1 cellular context compared by ENCODE assay signal in the genomic region with DNA sequence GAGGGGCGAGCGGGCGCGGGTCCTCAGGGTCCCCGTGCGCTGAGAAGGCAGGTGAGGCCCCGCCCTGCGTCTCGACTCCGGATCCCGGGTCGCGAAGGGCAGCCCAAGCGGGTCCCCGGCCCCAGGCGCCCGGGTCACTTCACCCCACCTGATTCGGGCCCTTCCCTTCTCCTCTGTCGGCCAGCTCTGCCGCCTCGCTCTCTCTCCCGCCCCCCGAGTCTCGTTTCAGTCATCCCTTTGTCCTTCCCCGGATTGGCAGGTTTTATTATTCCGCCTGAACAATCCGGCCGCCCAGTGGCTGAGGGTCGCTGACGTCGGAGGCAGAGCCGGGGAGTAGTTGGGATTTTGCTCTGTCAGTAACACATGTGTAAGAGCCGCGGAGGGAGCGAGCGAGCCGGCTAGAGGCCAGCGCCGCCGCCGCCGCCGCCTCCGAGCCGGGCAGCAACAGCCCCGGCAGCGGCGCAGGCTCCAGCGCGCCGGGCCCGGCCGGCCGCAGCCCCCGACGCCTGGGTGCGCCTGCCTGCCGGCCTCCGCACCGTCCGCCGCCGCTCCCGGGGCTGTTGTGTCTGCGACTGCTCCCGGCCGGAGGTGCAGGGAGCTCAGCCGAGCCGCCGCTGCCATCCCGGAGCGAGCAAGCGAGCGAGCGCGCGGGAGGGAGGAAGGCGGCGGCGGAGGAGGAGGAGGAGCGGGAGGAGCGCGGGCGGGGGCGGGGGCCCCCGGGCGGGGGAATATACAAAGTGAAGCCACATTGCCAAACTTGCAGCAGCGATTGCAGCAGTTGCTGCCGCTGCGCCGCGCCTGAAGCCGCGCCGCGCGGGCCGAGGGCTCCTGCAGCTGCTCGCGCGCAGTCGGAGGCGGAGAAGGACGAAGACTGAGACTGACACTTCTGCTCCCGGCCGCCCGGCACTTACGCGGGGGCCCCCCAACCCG.
TF ChIP-seq lines count a peak whose summit lies in the region.

A gene with protein sequence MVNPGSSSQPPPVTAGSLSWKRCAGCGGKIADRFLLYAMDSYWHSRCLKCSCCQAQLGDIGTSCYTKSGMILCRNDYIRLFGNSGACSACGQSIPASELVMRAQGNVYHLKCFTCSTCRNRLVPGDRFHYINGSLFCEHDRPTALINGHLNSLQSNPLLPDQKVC (plus strand): TSS at position 760 of the 930 bp plus-strand sequence. CDS start 3,136 bp downstream, outside the sequence.

TF ChIP-seq in HepG2, 621 proteins besides CTCF, POLR2A, EP300 and RAD21 (continued from another document and continues in another):
- peak; percentile 78; the same call in 1 of the 2 replicates for TF ChIP-seq YEATS4 (CRISPR knock-in tag; IDR thresholded peaks at IDR 0.05; ENCODE audit: borderline replicate concordance)
- TF ChIP-seq, protein P1, sequence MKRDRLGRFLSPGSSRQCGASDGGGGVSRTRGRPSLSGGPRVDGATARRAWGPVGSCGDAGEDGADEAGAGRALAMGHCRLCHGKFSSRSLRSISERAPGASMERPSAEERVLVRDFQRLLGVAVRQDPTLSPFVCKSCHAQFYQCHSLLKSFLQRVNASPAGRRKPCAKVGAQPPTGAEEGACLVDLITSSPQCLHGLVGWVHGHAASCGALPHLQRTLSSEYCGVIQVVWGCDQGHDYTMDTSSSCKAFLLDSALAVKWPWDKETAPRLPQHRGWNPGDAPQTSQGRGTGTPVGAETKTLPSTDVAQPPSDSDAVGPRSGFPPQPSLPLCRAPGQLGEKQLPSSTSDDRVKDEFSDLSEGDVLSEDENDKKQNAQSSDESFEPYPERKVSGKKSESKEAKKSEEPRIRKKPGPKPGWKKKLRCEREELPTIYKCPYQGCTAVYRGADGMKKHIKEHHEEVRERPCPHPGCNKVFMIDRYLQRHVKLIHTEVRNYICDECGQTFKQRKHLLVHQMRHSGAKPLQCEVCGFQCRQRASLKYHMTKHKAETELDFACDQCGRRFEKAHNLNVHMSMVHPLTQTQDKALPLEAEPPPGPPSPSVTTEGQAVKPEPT (CRISPR knock-in tag; IDR thresholded peaks at IDR 0.05; ENCODE audit: low read depth): no peak
- no peak for TF ChIP-seq IRX3 (CRISPR knock-in tag; IDR thresholded peaks at IDR 0.05; ENCODE audit: borderline replicate concordance, low read depth)
- TF ChIP-seq NONO (IDR thresholded peaks at IDR 0.05): no peak
- TF ChIP-seq NONO (CRISPR knock-in tag; conservative IDR thresholded peaks at IDR 0.05): no peak
- no peak for TF ChIP-seq MIER3 (CRISPR knock-in tag; IDR thresholded peaks at IDR 0.05; ENCODE audit: borderline replicate concordance)
- TF ChIP-seq MTA3 (CRISPR knock-in tag; IDR thresholded peaks at IDR 0.05): no peak
- no peak for TF ChIP-seq DPF2 (CRISPR knock-in tag; IDR thresholded peaks at IDR 0.05; ENCODE audit: borderline replicate concordance, low read depth)
- TF ChIP-seq, protein P2, sequence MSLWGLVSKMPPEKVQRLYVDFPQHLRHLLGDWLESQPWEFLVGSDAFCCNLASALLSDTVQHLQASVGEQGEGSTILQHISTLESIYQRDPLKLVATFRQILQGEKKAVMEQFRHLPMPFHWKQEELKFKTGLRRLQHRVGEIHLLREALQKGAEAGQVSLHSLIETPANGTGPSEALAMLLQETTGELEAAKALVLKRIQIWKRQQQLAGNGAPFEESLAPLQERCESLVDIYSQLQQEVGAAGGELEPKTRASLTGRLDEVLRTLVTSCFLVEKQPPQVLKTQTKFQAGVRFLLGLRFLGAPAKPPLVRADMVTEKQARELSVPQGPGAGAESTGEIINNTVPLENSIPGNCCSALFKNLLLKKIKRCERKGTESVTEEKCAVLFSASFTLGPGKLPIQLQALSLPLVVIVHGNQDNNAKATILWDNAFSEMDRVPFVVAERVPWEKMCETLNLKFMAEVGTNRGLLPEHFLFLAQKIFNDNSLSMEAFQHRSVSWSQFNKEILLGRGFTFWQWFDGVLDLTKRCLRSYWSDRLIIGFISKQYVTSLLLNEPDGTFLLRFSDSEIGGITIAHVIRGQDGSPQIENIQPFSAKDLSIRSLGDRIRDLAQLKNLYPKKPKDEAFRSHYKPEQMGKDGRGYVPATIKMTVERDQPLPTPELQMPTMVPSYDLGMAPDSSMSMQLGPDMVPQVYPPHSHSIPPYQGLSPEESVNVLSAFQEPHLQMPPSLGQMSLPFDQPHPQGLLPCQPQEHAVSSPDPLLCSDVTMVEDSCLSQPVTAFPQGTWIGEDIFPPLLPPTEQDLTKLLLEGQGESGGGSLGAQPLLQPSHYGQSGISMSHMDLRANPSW (CRISPR knock-in tag; IDR thresholded peaks at IDR 0.05; ENCODE audit: borderline replicate concordance): no peak
- no peak for TF ChIP-seq MYNN (CRISPR knock-in tag; IDR thresholded peaks at IDR 0.05; ENCODE audit: low read depth)
- no peak for TF ChIP-seq HHEX (CRISPR knock-in tag; IDR thresholded peaks at IDR 0.05)
- no peak for TF ChIP-seq ZKSCAN8 (CRISPR knock-in tag; IDR thresholded peaks at IDR 0.05; ENCODE audit: borderline replicate concordance)
- peak; percentile 49 for TF ChIP-seq HDAC1 (CRISPR knock-in tag; IDR thresholded peaks at IDR 0.05)
- no peak for TF ChIP-seq RFXANK (CRISPR knock-in tag; IDR thresholded peaks at IDR 0.05)
- peak; percentile 70; the same call in 1 of the 2 replicates for TF ChIP-seq MYC (CRISPR knock-in tag; IDR thresholded peaks at IDR 0.05; ENCODE audit: borderline replicate concordance)
- peak; percentile 59; the same call in 1 of the 2 replicates for TF ChIP-seq DMAP1 (CRISPR knock-in tag; IDR thresholded peaks at IDR 0.05)
- peak; percentile 97 for TF ChIP-seq ZNF263 (CRISPR knock-in tag; IDR thresholded peaks at IDR 0.05)
- TF ChIP-seq FOXA1 (IDR thresholded peaks at IDR 0.05): no peak
- TF ChIP-seq FOXA1 (CRISPR knock-in tag; IDR thresholded peaks at IDR 0.05): no peak
- TF ChIP-seq ZNF468 (CRISPR knock-in tag; IDR thresholded peaks at IDR 0.05): no peak
- no peak for TF ChIP-seq ZNF496 (CRISPR knock-in tag; IDR thresholded peaks at IDR 0.05; ENCODE audit: insufficient replicate concordance)
- peak; percentile 46; the same call in 1 of the 2 replicates for TF ChIP-seq GABPB1 (CRISPR knock-in tag; IDR thresholded peaks at IDR 0.05)
- TF ChIP-seq, protein P3, sequence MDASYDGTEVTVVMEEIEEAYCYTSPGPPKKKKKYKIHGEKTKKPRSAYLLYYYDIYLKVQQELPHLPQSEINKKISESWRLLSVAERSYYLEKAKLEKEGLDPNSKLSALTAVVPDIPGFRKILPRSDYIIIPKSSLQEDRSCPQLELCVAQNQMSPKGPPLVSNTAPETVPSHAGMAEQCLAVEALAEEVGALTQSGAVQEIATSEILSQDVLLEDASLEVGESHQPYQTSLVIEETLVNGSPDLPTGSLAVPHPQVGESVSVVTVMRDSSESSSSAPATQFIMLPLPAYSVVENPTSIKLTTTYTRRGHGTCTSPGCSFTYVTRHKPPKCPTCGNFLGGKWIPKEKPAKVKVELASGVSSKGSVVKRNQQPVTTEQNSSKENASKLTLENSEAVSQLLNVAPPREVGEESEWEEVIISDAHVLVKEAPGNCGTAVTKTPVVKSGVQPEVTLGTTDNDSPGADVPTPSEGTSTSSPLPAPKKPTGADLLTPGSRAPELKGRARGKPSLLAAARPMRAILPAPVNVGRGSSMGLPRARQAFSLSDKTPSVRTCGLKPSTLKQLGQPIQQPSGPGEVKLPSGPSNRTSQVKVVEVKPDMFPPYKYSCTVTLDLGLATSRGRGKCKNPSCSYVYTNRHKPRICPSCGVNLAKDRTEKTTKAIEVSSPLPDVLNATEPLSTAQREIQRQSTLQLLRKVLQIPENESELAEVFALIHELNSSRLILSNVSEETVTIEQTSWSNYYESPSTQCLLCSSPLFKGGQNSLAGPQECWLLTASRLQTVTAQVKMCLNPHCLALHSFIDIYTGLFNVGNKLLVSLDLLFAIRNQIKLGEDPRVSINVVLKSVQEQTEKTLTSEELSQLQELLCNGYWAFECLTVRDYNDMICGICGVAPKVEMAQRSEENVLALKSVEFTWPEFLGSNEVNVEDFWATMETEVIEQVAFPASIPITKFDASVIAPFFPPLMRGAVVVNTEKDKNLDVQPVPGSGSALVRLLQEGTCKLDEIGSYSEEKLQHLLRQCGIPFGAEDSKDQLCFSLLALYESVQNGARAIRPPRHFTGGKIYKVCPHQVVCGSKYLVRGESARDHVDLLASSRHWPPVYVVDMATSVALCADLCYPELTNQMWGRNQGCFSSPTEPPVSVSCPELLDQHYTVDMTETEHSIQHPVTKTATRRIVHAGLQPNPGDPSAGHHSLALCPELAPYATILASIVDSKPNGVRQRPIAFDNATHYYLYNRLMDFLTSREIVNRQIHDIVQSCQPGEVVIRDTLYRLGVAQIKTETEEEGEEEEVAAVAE (CRISPR knock-in tag; IDR thresholded peaks at IDR 0.05; ENCODE audit: borderline replicate concordance): peak; percentile 99
- peak; percentile 67 for TF ChIP-seq ZFY (CRISPR knock-in tag; IDR thresholded peaks at IDR 0.05)
- no peak for TF ChIP-seq SALL2 (CRISPR knock-in tag; IDR thresholded peaks at IDR 0.05)
- 0 out of 2 replicates have a peak, but pooled peaks have one; percentile 26 for TF ChIP-seq ZBTB7B (CRISPR knock-in tag; IDR thresholded peaks at IDR 0.05)
- TF ChIP-seq HOXA9 (CRISPR knock-in tag; IDR thresholded peaks at IDR 0.05; ENCODE audit: borderline replicate concordance): no peak
- TF ChIP-seq, protein P4, sequence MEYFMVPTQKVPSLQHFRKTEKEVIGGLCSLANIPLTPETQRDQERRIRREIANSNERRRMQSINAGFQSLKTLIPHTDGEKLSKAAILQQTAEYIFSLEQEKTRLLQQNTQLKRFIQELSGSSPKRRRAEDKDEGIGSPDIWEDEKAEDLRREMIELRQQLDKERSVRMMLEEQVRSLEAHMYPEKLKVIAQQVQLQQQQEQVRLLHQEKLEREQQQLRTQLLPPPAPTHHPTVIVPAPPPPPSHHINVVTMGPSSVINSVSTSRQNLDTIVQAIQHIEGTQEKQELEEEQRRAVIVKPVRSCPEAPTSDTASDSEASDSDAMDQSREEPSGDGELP (IDR thresholded peaks at IDR 0.05; ENCODE audit: borderline replicate concordance, low read depth): no peak
- TF ChIP-seq, protein P5, sequence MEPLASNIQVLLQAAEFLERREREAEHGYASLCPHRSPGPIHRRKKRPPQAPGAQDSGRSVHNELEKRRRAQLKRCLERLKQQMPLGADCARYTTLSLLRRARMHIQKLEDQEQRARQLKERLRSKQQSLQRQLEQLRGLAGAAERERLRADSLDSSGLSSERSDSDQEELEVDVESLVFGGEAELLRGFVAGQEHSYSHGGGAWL (CRISPR knock-in tag; IDR thresholded peaks at IDR 0.05): peak; percentile 23; the same call in 1 of the 2 replicates
- TF ChIP-seq, protein P6, sequence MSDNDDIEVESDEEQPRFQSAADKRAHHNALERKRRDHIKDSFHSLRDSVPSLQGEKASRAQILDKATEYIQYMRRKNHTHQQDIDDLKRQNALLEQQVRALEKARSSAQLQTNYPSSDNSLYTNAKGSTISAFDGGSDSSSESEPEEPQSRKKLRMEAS (IDR thresholded peaks at IDR 0.05): peak; percentile 13
- TF ChIP-seq SIN3B (IDR thresholded peaks at IDR 0.05; ENCODE audit: low read length): no peak
- TF ChIP-seq NR2F6 (IDR thresholded peaks at IDR 0.05): no peak
- TF ChIP-seq NR2F6 (CRISPR knock-in tag; IDR thresholded peaks at IDR 0.05): 0 out of 2 replicates have a peak, but pooled peaks have one; percentile 22
- 0 out of 2 replicates have a peak, but pooled peaks have one; percentile 2 for TF ChIP-seq ZNF274 (CRISPR knock-in tag; IDR thresholded peaks at IDR 0.05)
- TF ChIP-seq ZNF501 (CRISPR knock-in tag; IDR thresholded peaks at IDR 0.05): peak; percentile 62
- TF ChIP-seq ZNF354B (CRISPR knock-in tag; IDR thresholded peaks at IDR 0.05): no peak
- TF ChIP-seq, protein P7, sequence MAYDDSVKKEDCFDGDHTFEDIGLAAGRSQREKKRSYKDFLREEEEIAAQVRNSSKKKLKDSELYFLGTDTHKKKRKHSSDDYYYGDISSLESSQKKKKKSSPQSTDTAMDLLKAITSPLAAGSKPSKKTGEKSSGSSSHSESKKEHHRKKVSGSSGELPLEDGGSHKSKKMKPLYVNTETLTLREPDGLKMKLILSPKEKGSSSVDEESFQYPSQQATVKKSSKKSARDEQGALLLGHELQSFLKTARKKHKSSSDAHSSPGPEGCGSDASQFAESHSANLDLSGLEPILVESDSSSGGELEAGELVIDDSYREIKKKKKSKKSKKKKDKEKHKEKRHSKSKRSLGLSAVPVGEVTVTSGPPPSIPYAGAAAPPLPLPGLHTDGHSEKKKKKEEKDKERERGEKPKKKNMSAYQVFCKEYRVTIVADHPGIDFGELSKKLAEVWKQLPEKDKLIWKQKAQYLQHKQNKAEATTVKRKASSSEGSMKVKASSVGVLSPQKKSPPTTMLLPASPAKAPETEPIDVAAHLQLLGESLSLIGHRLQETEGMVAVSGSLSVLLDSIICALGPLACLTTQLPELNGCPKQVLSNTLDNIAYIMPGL (CRISPR knock-in tag; IDR thresholded peaks at IDR 0.05; ENCODE audit: borderline replicate concordance in 1 of 2, low read depth in 1 of 2): peak in 1 of 2 experiments; percentile 11; a peak in 2 of 4 replicates
- TF ChIP-seq ZBTB1 (CRISPR knock-in tag; IDR thresholded peaks at IDR 0.05; ENCODE audit: borderline replicate concordance): no peak
- TF ChIP-seq ISX (CRISPR knock-in tag; conservative IDR thresholded peaks at IDR 0.05): no peak
- TF ChIP-seq ZNF160 (CRISPR knock-in tag; IDR thresholded peaks at IDR 0.05): no peak
- TF ChIP-seq, protein P8, sequence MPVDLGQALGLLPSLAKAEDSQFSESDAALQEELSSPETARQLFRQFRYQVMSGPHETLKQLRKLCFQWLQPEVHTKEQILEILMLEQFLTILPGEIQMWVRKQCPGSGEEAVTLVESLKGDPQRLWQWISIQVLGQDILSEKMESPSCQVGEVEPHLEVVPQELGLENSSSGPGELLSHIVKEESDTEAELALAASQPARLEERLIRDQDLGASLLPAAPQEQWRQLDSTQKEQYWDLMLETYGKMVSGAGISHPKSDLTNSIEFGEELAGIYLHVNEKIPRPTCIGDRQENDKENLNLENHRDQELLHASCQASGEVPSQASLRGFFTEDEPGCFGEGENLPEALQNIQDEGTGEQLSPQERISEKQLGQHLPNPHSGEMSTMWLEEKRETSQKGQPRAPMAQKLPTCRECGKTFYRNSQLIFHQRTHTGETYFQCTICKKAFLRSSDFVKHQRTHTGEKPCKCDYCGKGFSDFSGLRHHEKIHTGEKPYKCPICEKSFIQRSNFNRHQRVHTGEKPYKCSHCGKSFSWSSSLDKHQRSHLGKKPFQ (CRISPR knock-in tag; IDR thresholded peaks at IDR 0.05; ENCODE audit: insufficient replicate concordance): no peak
- TF ChIP-seq, protein P9, sequence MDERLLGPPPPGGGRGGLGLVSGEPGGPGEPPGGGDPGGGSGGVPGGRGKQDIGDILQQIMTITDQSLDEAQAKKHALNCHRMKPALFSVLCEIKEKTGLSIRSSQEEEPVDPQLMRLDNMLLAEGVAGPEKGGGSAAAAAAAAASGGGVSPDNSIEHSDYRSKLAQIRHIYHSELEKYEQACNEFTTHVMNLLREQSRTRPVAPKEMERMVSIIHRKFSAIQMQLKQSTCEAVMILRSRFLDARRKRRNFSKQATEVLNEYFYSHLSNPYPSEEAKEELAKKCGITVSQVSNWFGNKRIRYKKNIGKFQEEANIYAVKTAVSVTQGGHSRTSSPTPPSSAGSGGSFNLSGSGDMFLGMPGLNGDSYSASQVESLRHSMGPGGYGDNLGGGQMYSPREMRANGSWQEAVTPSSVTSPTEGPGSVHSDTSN (CRISPR knock-in tag; IDR thresholded peaks at IDR 0.05): peak; percentile 77
